Comparison of ENCODE assay signal across 1 cellular context in the genomic region with DNA sequence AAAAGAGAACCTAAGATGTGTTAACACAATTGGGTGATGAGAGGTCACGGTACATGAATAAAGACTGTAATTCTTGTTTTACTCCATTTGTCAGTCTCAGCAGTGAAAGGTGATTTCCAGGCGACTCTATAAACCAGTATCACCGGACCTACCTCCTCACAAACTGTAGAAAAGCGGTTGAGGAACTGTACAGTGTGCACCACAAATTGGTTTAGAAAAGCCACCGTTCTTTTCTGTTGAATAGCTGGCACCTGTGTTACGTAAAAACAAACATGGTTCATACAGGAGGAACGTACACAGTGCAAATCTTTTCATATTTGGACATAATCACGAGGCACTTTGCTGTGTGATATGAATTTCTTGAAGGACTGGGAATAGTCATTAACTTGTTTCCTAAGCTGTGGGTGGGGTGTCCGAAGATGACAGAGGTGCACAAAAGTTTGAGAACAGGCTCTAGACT.
TF ChIP-seq lines count a peak whose summit lies in the region.

No MANE protein-coding gene starts in this region.

TF ChIP-seq in HepG2, 621 proteins besides CTCF, POLR2A, EP300 and RAD21:
- TF ChIP-seq, protein P1, sequence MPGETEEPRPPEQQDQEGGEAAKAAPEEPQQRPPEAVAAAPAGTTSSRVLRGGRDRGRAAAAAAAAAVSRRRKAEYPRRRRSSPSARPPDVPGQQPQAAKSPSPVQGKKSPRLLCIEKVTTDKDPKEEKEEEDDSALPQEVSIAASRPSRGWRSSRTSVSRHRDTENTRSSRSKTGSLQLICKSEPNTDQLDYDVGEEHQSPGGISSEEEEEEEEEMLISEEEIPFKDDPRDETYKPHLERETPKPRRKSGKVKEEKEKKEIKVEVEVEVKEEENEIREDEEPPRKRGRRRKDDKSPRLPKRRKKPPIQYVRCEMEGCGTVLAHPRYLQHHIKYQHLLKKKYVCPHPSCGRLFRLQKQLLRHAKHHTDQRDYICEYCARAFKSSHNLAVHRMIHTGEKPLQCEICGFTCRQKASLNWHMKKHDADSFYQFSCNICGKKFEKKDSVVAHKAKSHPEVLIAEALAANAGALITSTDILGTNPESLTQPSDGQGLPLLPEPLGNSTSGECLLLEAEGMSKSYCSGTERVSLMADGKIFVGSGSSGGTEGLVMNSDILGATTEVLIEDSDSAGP (CRISPR knock-in tag; IDR thresholded peaks at IDR 0.05; ENCODE audit: borderline replicate concordance), result 0 out of 2 replicates have a peak, but pooled peaks have one; percentile 13
- TF ChIP-seq GATAD2A (CRISPR knock-in tag; IDR thresholded peaks at IDR 0.05), result peak; percentile 27; the same call in 1 of the 2 replicates
- no peak for TF ChIP-seq ZNF468 (CRISPR knock-in tag; IDR thresholded peaks at IDR 0.05)
- 0 out of 2 replicates have a peak, but pooled peaks have one; percentile 7 for TF ChIP-seq BCL6 (CRISPR knock-in tag; IDR thresholded peaks at IDR 0.05)
- peak; percentile 53 for TF ChIP-seq FOXA3 (CRISPR knock-in tag; IDR thresholded peaks at IDR 0.05)
- TF ChIP-seq, protein P2, sequence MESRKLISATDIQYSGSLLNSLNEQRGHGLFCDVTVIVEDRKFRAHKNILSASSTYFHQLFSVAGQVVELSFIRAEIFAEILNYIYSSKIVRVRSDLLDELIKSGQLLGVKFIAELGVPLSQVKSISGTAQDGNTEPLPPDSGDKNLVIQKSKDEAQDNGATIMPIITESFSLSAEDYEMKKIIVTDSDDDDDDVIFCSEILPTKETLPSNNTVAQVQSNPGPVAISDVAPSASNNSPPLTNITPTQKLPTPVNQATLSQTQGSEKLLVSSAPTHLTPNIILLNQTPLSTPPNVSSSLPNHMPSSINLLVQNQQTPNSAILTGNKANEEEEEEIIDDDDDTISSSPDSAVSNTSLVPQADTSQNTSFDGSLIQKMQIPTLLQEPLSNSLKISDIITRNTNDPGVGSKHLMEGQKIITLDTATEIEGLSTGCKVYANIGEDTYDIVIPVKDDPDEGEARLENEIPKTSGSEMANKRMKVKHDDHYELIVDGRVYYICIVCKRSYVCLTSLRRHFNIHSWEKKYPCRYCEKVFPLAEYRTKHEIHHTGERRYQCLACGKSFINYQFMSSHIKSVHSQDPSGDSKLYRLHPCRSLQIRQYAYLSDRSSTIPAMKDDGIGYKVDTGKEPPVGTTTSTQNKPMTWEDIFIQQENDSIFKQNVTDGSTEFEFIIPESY (CRISPR knock-in tag; IDR thresholded peaks at IDR 0.05), result no peak
- TF ChIP-seq HDAC1 (CRISPR knock-in tag; IDR thresholded peaks at IDR 0.05), result 0 out of 2 replicates have a peak, but pooled peaks have one; percentile 19
- no peak for TF ChIP-seq FOXA1 (IDR thresholded peaks at IDR 0.05)
- TF ChIP-seq FOXA1 (CRISPR knock-in tag; IDR thresholded peaks at IDR 0.05), result peak; percentile 54; the same call in 1 of the 2 replicates
- TF ChIP-seq SOX13 (IDR thresholded peaks at IDR 0.05), result no peak
- 0 out of 4 replicates have a peak, but pooled peaks of 1 of the 2 experiments have one; percentile 17 for TF ChIP-seq SOX13 (CRISPR knock-in tag; conservative IDR thresholded peaks at IDR 0.05 in 1 of 2, IDR thresholded peaks at IDR 0.05 in 1 of 2)
- TF ChIP-seq CEBPG (CRISPR knock-in tag; IDR thresholded peaks at IDR 0.05), result 0 out of 2 replicates have a peak, but pooled peaks have one; percentile 10
- TF ChIP-seq, protein P3, sequence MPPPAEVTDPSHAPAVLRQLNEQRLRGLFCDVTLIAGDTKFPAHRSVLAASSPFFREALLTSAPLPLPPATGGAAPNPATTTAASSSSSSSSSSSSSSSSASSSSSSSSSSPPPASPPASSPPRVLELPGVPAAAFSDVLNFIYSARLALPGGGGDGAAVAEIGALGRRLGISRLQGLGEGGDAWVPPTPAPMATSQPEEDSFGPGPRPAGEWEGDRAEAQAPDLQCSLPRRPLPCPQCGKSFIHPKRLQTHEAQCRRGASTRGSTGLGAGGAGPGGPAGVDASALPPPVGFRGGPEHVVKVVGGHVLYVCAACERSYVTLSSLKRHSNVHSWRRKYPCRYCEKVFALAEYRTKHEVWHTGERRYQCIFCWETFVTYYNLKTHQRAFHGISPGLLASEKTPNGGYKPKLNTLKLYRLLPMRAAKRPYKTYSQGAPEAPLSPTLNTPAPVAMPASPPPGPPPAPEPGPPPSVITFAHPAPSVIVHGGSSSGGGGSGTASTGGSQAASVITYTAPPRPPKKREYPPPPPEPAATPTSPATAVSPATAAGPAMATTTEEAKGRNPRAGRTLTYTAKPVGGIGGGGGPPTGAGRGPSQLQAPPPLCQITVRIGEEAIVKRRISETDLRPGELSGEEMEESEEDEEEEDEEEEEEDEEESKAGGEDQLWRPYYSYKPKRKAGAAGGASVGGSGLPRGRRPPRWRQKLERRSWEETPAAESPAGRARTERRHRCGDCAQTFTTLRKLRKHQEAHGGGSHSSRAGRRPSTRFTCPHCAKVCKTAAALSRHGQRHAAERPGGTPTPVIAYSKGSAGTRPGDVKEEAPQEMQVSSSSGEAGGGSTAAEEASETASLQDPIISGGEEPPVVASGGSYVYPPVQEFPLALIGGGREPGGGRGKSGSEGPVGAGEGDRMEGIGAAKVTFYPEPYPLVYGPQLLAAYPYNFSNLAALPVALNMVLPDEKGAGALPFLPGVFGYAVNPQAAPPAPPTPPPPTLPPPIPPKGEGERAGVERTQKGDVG (CRISPR knock-in tag; IDR thresholded peaks at IDR 0.05; ENCODE audit: borderline replicate concordance), result no peak
- TF ChIP-seq ZNF230 (CRISPR knock-in tag; IDR thresholded peaks at IDR 0.05), result 0 out of 2 replicates have a peak, but pooled peaks have one; percentile 44
- TF ChIP-seq ARHGAP35 (CRISPR knock-in tag; IDR thresholded peaks at IDR 0.05; ENCODE audit: borderline replicate concordance), result no peak
